Comparison of ENCODE assay signal across 10 cellular contexts in genomic region chr2:26693287-26693849, GRCh38. TPM values are rescaled to one million over a fixed set of nuclear protein-coding genes. Genes with fewer than 3 reads are reported as not detected.
DNase-seq lines count a peak whose midpoint lies in the region; ATAC-seq and TF ChIP-seq lines count a peak whose summit lies in the region.
"Had no signal": no experiment of that assay in that cellular context is flagged by ENCODE, and none has a peak within 500 bp of the region (broad histone marks: within the 10 kb centered on the region; RNA-seq: fewer than 3 reads in every experiment).

No MANE protein-coding gene starts in this region.

- H3K27ac ChIP-seq in smooth muscle cell (ENCODE audit: low read depth) = no peak overlapping the region

- peaks cover 56% of the 10 kb centered on the region for H3K27me3 ChIP-seq in H7 (ENCODE audit: control insufficient read depth, insufficient read depth, low read length)
- H3K27me3 ChIP-seq in iPS-15b (ENCODE audit: control insufficient read depth, insufficient read depth, low read length) = peaks cover 70% of the 10 kb centered on the region
- H3K27me3 ChIP-seq in smooth muscle cell (ENCODE audit: low read depth) = peaks cover 15% of the 10 kb centered on the region

- peak overlapping the region; percentile 93 for H3K4me2 ChIP-seq in smooth muscle cell

- H3K36me3 ChIP-seq in H7 (replicated peaks; ENCODE audit: control insufficient read depth, insufficient read depth, low read length) (no peaks in the 10 kb centered on the region), iPS-15b (ENCODE audit: control insufficient read depth, insufficient read depth, low read length) (no peaks in the 10 kb centered on the region), smooth muscle cell (ENCODE audit: low read depth) (no peaks in the 10 kb centered on the region)

- H3K36me3 Mint-ChIP-seq in WTC11 = no peaks in the 10 kb centered on the region
- H3K36me3 Mint-ChIP-seq: IgD-negative memory B cell had no signal

- H4K20me1 ChIP-seq in smooth muscle cell (ENCODE audit: low read depth) = no peaks in the 10 kb centered on the region

- H3K4me3 ChIP-seq in H7 (ENCODE audit: insufficient read depth, low read depth, low read length) (peak overlapping the region; percentile 37), iPS-15b (ENCODE audit: low read depth, low read length) (peak overlapping the region; percentile 46), smooth muscle cell (peak overlapping the region; percentile 51)

- peaks cover 4% of the 10 kb centered on the region for H3K79me2 ChIP-seq in smooth muscle cell (ENCODE audit: low read depth)

- CTCF ChIA-PET in WTC11 (lab: Charles Lee) = interaction anchor here (1.2 to 1.6 kb wide), 2 partner anchors 51 to 250 kb away, joined by 3 to 7 read pairs; no protein-coding TSS in a partner anchor

- TF ChIP-seq CTCF in WTC11 (IDR thresholded peaks at IDR 0.05) (no peak), smooth muscle cell (IDR thresholded peaks at IDR 0.05; ENCODE audit: borderline replicate concordance, insufficient read depth, poor library complexity, severe bottlenecking) (no peak)

- no peak overlapping the region for H2AFZ ChIP-seq in smooth muscle cell (ENCODE audit: low read depth)

- no peak overlapping the region for H3K9ac ChIP-seq in iPS-15b (ENCODE audit: low read depth, low read length)
- H3K9ac ChIP-seq in smooth muscle cell (ENCODE audit: low read depth) = no peak overlapping the region

- POLR2A ChIA-PET in WTC11 (lab: Charles Lee) = no interaction called here

- H3K9me3 Mint-ChIP-seq in WTC11 = no peaks in the 10 kb centered on the region

- peak; percentile 85 for DNase-seq in H7
- no peak for DNase-seq in WTC11 (ENCODE audit: low spot score)
- no peak for DNase-seq in smooth muscle cell (lab: John Stamatoyannopoulos, UW; ENCODE audit: unreplicated experiment)
- no peak for DNase-seq in GOT3 (lab: John Stamatoyannopoulos, UW)
- no peak for DNase-seq in activated CD4-positive, CD25-positive, alpha-beta regulatory T cell treated with anti-CD3 and anti-CD28 coated beads, Interleukin-2, amount 50 U/mL, for 72 hours

- peak overlapping the region; percentile 47 for H3K4me3 Mint-ChIP-seq in WTC11
- H3K4me3 Mint-ChIP-seq: IgD-negative memory B cell had no signal

- 15% methylated on average over 33 of the region's 33 CpGs for WGBS in smooth muscle cell (ENCODE audit: low lambda C conversion rate)

- peaks cover 8% of the 10 kb centered on the region for H3K4me1 Mint-ChIP-seq in WTC11

- H3F3A ChIP-seq in smooth muscle cell (ENCODE audit: low read depth) = no peaks in the 10 kb centered on the region

- H3K27me3 Mint-ChIP-seq in WTC11 (ENCODE audit: low read depth) = peaks cover 61% of the 10 kb centered on the region

- H3K9me3 ChIP-seq in iPS-15b (ENCODE audit: control insufficient read depth, insufficient read depth, low read length) (no peaks in the 10 kb centered on the region), smooth muscle cell (replicated peaks; ENCODE audit: low read depth) (no peaks in the 10 kb centered on the region)

- ATAC-seq in WTC11 (peak; percentile 38), HG02981 (IDR thresholded peaks at IDR 0.05; ENCODE audit: unreplicated experiment) (no peak), GM18517 (IDR thresholded peaks at IDR 0.05; ENCODE audit: unreplicated experiment) (no peak)

- H3K4me1 ChIP-seq in iPS-15b (ENCODE audit: control insufficient read depth, insufficient read depth, low read length) (peaks cover 8% of the 10 kb centered on the region), smooth muscle cell (ENCODE audit: low read depth) (peaks cover 15% of the 10 kb centered on the region)

- no peak overlapping the region for H3K27ac Mint-ChIP-seq in WTC11
- H3K27ac Mint-ChIP-seq: IgD-negative memory B cell had no signal

TF ChIP-seq in WTC11, 78 proteins besides CTCF, POLR2A, EP300 and RAD21:
- 0 out of 2 replicates have a peak, but pooled peaks have one; percentile 7 for TF ChIP-seq TP53 (CRISPR knock-in tag; IDR thresholded peaks at IDR 0.05)
- TF ChIP-seq AR (CRISPR knock-in tag; IDR thresholded peaks at IDR 0.05) = no peak
- peak; percentile 8; the same call in 1 of the 2 replicates for TF ChIP-seq MYBL2 (CRISPR knock-in tag; IDR thresholded peaks at IDR 0.05)
- no peak for TF ChIP-seq ZNF219 (CRISPR knock-in tag; IDR thresholded peaks at IDR 0.05; ENCODE audit: borderline replicate concordance)

RNA-seq across cellular contexts. Expression of gene KCNK3, which starts 0.8 kb away (rescaled TPM):
- total RNA-seq in H7 (2014; rRNA removed; shearing (Covaris generic)) = 0.11 and 0.48 TPM in 2 replicates
- total RNA-seq in WTC11 (2021) (0.22 to 0.30 TPM (median 0.30 TPM) in 3 replicates), smooth muscle cell (1.1 and 3.0 TPM in 2 replicates)
- 4.9 and 7.5 TPM in 2 replicates for polyA plus RNA-seq in smooth muscle cell
- polyA plus RNA-seq: IgD-negative memory B cell had no signal

RNA-seq across cellular contexts. Expression of gene CIB4, which starts 52.2 kb away (rescaled TPM):
- total RNA-seq in H7 (2014; rRNA removed; shearing (Covaris generic)) = not detected in 2 replicates
- total RNA-seq in WTC11 (2021) (not detected in 3 replicates), smooth muscle cell (not detected in 2 replicates)
- polyA plus RNA-seq in smooth muscle cell = not detected in 2 replicates
- total RNA-seq: RPMI7951 had no signal
- polyA plus RNA-seq: IgD-negative memory B cell had no signal
